In genomic region chr14:23284654-23285529, GRCh38 we compare ENCODE assay signal across 8 cellular contexts. TPM values are rescaled to one million over a fixed set of nuclear protein-coding genes. Genes with fewer than 3 reads are reported as not detected.
DNase-seq lines count a peak whose midpoint lies in the region; ATAC-seq and TF ChIP-seq lines count a peak whose summit lies in the region.

No MANE protein-coding gene starts in this region.

- no peak for TF ChIP-seq EP300 in suprapubic skin (IDR thresholded peaks at IDR 0.05)

- H3F3A ChIP-seq in Loucy (ENCODE audit: low read depth) = no peaks in the 10 kb centered on the region; the same call in 1 of the 2 replicates

- H2AFZ ChIP-seq in Loucy (ENCODE audit: low read length) = peak overlapping the region; percentile 96

- H3K27ac Mint-ChIP-seq in brain = peak overlapping the region; percentile 80 to 99 (median 92)

- no peaks in the 10 kb centered on the region for H3K9me3 Mint-ChIP-seq in brain

- H3K36me3 ChIP-seq in Loucy (ENCODE audit: insufficient read depth, low read length) = no peaks in the 10 kb centered on the region
- no peaks in the 10 kb centered on the region for H3K36me3 ChIP-seq in suprapubic skin

- no peaks in the 10 kb centered on the region for H3K9me2 ChIP-seq in Loucy (replicated peaks; ENCODE audit: low read depth, low read length)

- no peaks in the 10 kb centered on the region for H3K36me3 Mint-ChIP-seq in brain

- DNase-seq in GM03348 (ENCODE audit: low spot score) (peak; percentile 18), left kidney (ENCODE audit: low read depth, low spot score) (peak; percentile 34), suprapubic skin (ENCODE audit: low spot score in 2 of 2) (no peak), NCI-H510A (lab: John Stamatoyannopoulos, UW) (no peak), NCI-H187 (lab: John Stamatoyannopoulos, UW) (no peak)

- TF ChIP-seq CTCF in Loucy (conservative IDR thresholded peaks at IDR 0.05; ENCODE audit: low read length) (no peak), brain (conservative IDR thresholded peaks at IDR 0.05) (no peak), suprapubic skin (IDR thresholded peaks at IDR 0.05) (no peak)

- peaks cover 28% of the 10 kb centered on the region; the same call in 1 of the 2 replicates for H3K79me2 ChIP-seq in Loucy (ENCODE audit: insufficient read depth, low read length)

- no peak for ATAC-seq in HG03520 (IDR thresholded peaks at IDR 0.05; ENCODE audit: unreplicated experiment)

- no peaks in the 10 kb centered on the region for H4K20me1 ChIP-seq in Loucy (ENCODE audit: insufficient read depth, low read length, poor library complexity, severe bottlenecking)

- H3K4me3 Mint-ChIP-seq in brain = peak overlapping the region; percentile 90 to 99 (median 96)

- H3K4me3 ChIP-seq in Loucy (ENCODE audit: low read length, poor library complexity, severe bottlenecking) (peak overlapping the region; percentile 97), suprapubic skin (peak overlapping the region; percentile 97)

- H3K27me3 Mint-ChIP-seq in brain = peaks cover 9% of the 10 kb centered on the region

- H3K9me3 ChIP-seq in Loucy (ENCODE audit: insufficient read depth, low read depth, low read length) (no peaks in the 10 kb centered on the region), suprapubic skin (no peaks in the 10 kb centered on the region)

- peaks cover 47% of the 10 kb centered on the region for H3K4me1 Mint-ChIP-seq in brain

- peak overlapping the region; percentile 93 for H3K27ac ChIP-seq in suprapubic skin

- H3K9ac ChIP-seq in Loucy (ENCODE audit: low read depth, low read length, poor library complexity, severe bottlenecking) = peak overlapping the region; percentile 90

- H3K4me2 ChIP-seq in Loucy (ENCODE audit: low read depth, low read length, poor library complexity, severe bottlenecking) = peak overlapping the region; percentile 86

- peaks cover 26% of the 10 kb centered on the region for H3K4me1 ChIP-seq in Loucy (ENCODE audit: insufficient read depth, low read length, poor library complexity, severe bottlenecking)
- peaks cover 22% of the 10 kb centered on the region for H3K4me1 ChIP-seq in suprapubic skin

- WGBS in suprapubic skin = 27% methylated on average over 9 of the region's 9 CpGs

- no peak for TF ChIP-seq POLR2A in suprapubic skin (IDR thresholded peaks at IDR 0.05)

- H3K27me3 ChIP-seq in Loucy (ENCODE audit: insufficient read depth, low read length, poor library complexity, severe bottlenecking) (no peaks in the 10 kb centered on the region), suprapubic skin (no peaks in the 10 kb centered on the region)

RNA-seq across cellular contexts. Expression of gene HOMEZ, which starts 1.0 kb away (rescaled TPM):
- polyA plus RNA-seq in brain (ENCODE audit: insufficient read depth, low read depth, low replicate concordance) = 11.5 TPM
- total RNA-seq in suprapubic skin = 10 to 100 TPM in 1 of 4 donors, 1 to 10 TPM in 3; 7.8 to 13.1 (median 8.5) TPM

RNA-seq across cellular contexts. Expression of gene PPP1R3E, which starts 17.8 kb away (rescaled TPM):
- polyA plus RNA-seq in brain (ENCODE audit: insufficient read depth, low read depth, low replicate concordance) = 22.2 TPM
- total RNA-seq in suprapubic skin = 10 to 100 TPM; 15.3 to 29.9 (median 22.5) TPM

RNA-seq across cellular contexts. Expression of gene BCL2L2, which starts 21.7 kb away (rescaled TPM):
- polyA plus RNA-seq in brain (ENCODE audit: insufficient read depth, low read depth, low replicate concordance) = 35.7 TPM
- 10 to 100 TPM; 35.4 to 48.4 (median 44.7) TPM for total RNA-seq in suprapubic skin

RNA-seq across cellular contexts. Expression of gene PABPN1, which starts 36.4 kb away (rescaled TPM):
- polyA plus RNA-seq in brain (ENCODE audit: insufficient read depth, low read depth, low replicate concordance) = 137 TPM
- 100 to 1,000 TPM in 1 of 4 donors, 10 to 100 TPM in 3; 45.1 to 109 (median 58.8) TPM for total RNA-seq in suprapubic skin

RNA-seq across cellular contexts. Expression of gene RNF212B, which starts 47.2 kb away (rescaled TPM):
- polyA plus RNA-seq in brain (ENCODE audit: insufficient read depth, low read depth, low replicate concordance) = not detected
- total RNA-seq in suprapubic skin = not detected

Comparison
In these comparisons a context has a peak if more than half of its experiments do, and no peak if none do; other contexts are left out.
1. DNase-seq: peak in GM03348 (single experiment) and left kidney (single experiment); none in suprapubic skin (0 of 2), NCI-H510A (single experiment) and NCI-H187 (0 of 2).